8 cellular contexts compared by ENCODE assay signal in the genomic region with DNA sequence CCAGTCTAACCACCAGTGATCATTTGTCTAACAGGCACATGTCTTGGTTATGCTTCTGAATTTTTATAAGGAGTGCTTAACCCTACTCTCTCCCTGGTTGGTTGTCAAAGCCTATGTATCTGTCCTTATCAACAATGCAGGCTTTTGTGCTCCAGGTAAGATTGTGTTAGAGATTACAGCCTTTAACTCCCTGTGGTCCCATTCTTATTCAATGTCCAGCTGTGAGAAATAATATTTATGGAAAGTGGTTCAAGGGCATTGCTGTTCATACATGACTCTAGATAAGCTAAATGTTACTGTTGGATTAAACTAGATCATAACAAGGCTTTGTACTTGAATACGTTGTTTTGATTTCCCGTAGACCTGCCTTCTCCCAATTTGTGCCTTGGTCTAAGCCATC.
"Had no signal": no experiment of that assay in that cellular context is flagged by ENCODE, and none has a peak within 500 bp of the region (broad histone marks: within the 10 kb centered on the region; RNA-seq: fewer than 3 reads in every experiment).

No MANE protein-coding gene starts in this region.

- H3K9me3 ChIP-seq: HAP-1 had no signal

- H3K36me3 ChIP-seq: HAP-1 had no signal

- ATAC-seq: HCT116, K562 had no signal

- H3K4me3 ChIP-seq: GM23248, HAP-1, K562 had no signal

- FAIRE-seq: HTR-8/SVneo, K562 had no signal

- H3K27ac ChIP-seq: GM23248 had no signal

- DNase-seq: GM23248, GOT3, H7, IMR-90 had no signal
